Comparison of ENCODE assay signal across 8 cellular contexts in the genomic region with DNA sequence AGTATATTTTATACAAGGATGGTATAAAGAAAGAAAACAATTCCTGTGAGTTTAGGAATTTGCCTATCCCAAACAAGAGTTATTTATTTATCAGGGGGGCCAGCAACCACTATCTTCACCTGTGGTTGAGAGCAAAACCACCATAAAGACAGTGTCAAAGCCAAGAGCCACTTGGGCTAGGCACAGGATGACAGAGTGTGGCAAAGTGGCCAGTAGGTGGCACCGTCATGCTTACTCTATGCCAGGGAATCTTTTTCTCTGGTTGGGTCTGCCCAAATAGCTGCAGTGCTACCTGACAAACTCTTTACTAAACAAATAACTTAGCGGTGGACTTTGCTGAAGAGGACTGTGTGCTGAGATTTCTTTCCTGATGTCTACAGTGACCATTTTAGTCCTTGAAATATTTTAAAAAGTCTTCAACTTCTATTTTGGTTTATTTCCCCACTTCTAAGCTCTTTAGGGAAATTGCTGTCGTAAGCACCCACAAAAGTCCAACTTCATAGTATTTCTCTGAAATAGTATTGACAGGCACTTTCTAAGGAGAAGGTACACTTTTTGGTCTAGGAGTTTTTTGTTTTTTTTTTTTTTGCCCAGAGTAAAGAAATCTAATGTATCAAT.
DNase-seq lines count a peak whose midpoint lies in the region; ATAC-seq lines count a peak whose summit lies in the region.

No MANE protein-coding gene starts in this region.

- no peak overlapping the region for H4K8ac ChIP-seq in trophoblast cell (ENCODE audit: low read depth, low read length)

- no peak overlapping the region for H3K23ac ChIP-seq in trophoblast cell (ENCODE audit: low read length)

- H3K4me3 ChIP-seq in Jurkat, Clone E6-1 (ENCODE audit: low read length), result no peak overlapping the region
- H3K4me3 ChIP-seq in trophoblast cell (ENCODE audit: low read depth, low read length), result no peak overlapping the region

- ATAC-seq in GM21619 (IDR thresholded peaks at IDR 0.05; ENCODE audit: unreplicated experiment), result peak; percentile 83

- H3K79me2 ChIP-seq in trophoblast cell (ENCODE audit: control insufficient read depth, insufficient read depth, low read length, poor library complexity), result no peaks in the 10 kb centered on the region

- H2BK12ac ChIP-seq in trophoblast cell (ENCODE audit: low read length), result no peak overlapping the region

- no peak overlapping the region for H2BK5ac ChIP-seq in trophoblast cell (ENCODE audit: low read depth, low read length, poor library complexity)

- H3K79me1 ChIP-seq in trophoblast cell (ENCODE audit: low read length), result no peaks in the 10 kb centered on the region

- no peak overlapping the region for H2AFZ ChIP-seq in trophoblast cell (ENCODE audit: insufficient read depth, low read length, poor library complexity)

- H2AK5ac ChIP-seq in trophoblast cell (ENCODE audit: low read length), result no peak overlapping the region

- no peaks in the 10 kb centered on the region for H3K36me3 ChIP-seq in trophoblast cell (ENCODE audit: control insufficient read depth in 1 of 2, insufficient read depth in 2 of 2, low read length in 2 of 2)

- in situ Hi-C loops in G401 (cut with HindIII; ENCODE audit: low sequenced_read_pairs), result no loop called here

- no peak overlapping the region for H3K4me2 ChIP-seq in trophoblast cell (ENCODE audit: low read length)

- no peak overlapping the region for H3K4ac ChIP-seq in trophoblast cell (ENCODE audit: low read depth, low read length)

- no peak overlapping the region for H3K14ac ChIP-seq in trophoblast cell (ENCODE audit: low read length)

- no peak overlapping the region for H2BK120ac ChIP-seq in trophoblast cell (ENCODE audit: insufficient read depth, low read length, poor library complexity)

- no peak overlapping the region for H3K9ac ChIP-seq in trophoblast cell (ENCODE audit: low read length)

- H3K27ac ChIP-seq in trophoblast cell (ENCODE audit: low read depth, low read length), result no peak overlapping the region

- no peak overlapping the region for H4K12ac ChIP-seq in trophoblast cell (ENCODE audit: low read depth, low read length)

- H3K4me1 ChIP-seq in trophoblast cell (ENCODE audit: control insufficient read depth in 1 of 2, insufficient read depth in 2 of 2, low read length in 2 of 2), result peaks cover 0 to 2% of the 10 kb centered on the region in 2 experiments

- no peak overlapping the region for H3K18ac ChIP-seq in trophoblast cell (ENCODE audit: low read length)

- H4K91ac ChIP-seq in trophoblast cell (ENCODE audit: low read depth, low read length), result no peak overlapping the region

- DNase-seq in G401 (ENCODE audit: low spot score) (peak; percentile 77), SHP77 treated with DMSO at 0.1 percent for 48 hours (lab: John Stamatoyannopoulos, UW) (peak; percentile 0), globus pallidus (ENCODE audit: low spot score) (peak; percentile 66), trophoblast cell (peak; percentile 48 to 67), ureter (ENCODE audit: low spot score) (peak; percentile 64)
- peak; percentile 67 for DNase-seq in Jurkat, Clone E6-1 (ENCODE audit: low read depth, low spot score)
- DNase-seq in activated gamma-delta T cell treated with anti-CD3 and anti-CD28 coated beads, Interleukin-2, amount 50 U/mL, for 16 hours (ENCODE audit: low read depth), result peak; percentile 21

- H3K27me3 ChIP-seq in trophoblast cell (ENCODE audit: insufficient read depth, low read length), result no peaks in the 10 kb centered on the region

- no CpG with 5 or more reads among the region's 3 CpGs for WGBS in trophoblast cell (ENCODE audit: extremely low coverage, insufficient coverage, insufficient read length)

- no peaks in the 10 kb centered on the region for H3K9me3 ChIP-seq in trophoblast cell (ENCODE audit: insufficient read depth, low read depth, low read length)

Comparison
In these comparisons a context has a peak if more than half of its experiments do, and no peak if none do; other contexts are left out.
1. DNase-seq: peak in every context shown above with its lines; median percentile 77 in G401; 67 in Jurkat, Clone E6-1; 66 in globus pallidus; 64 in ureter; 58 in trophoblast cell; 21 in activated gamma-delta T cell treated with anti-CD3 and anti-CD28 coated beads, Interleukin-2, amount 50 U/mL, for 16 hours; 0 in SHP77 treated with DMSO at 0.1 percent for 48 hours.